8 cellular contexts compared by ENCODE assay signal in the genomic region with DNA sequence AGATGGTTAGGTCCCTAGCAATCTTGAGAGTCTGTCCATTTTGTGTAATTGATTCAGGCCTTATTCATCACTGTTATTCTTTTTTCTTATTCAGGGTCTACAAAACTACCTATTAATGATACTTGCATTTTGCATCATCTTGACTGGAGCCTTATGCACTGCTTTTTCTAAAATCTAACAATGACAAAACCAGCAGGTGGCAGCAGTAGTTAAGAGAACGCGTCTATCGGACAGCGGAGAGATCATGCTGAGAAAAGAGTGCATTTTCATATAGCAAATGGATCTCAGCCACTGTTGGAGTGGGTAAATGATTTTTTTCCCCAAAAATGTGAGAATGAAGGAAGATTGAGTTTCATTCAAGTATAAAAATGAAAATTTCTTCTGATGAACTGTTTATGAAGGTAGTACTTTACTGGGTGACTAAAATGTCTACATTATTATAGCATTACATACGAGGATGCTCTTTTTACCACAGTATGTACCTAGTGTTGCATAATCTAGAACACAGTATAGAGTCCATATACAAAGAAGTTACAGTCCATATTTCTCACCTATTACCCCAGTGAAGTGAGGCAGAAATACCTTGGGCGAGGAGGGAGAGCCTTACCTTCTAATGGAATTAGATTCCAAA. TPM values are rescaled to one million over a fixed set of nuclear protein-coding genes. Genes with fewer than 3 reads are reported as not detected.
DNase-seq lines count a peak whose midpoint lies in the region; ATAC-seq, FAIRE-seq and TF ChIP-seq lines count a peak whose summit lies in the region.

No MANE protein-coding gene starts in this region.

- H3K4me3 ChIP-seq in HAP-1 (no peak overlapping the region), SK-N-SH (ENCODE audit: low read depth in 2 of 2, low read length in 1 of 2) (no peak overlapping the region), bronchial epithelial cell (ENCODE audit: low read depth, low read length) (no peak overlapping the region), kidney epithelial cell (ENCODE audit: low read depth, low read length) (no peak overlapping the region)

- H4K20me1 ChIP-seq in SK-N-SH (ENCODE audit: insufficient read depth) = no peaks in the 10 kb centered on the region

- peak; percentile 87 for TF ChIP-seq RAD21 in SK-N-SH (IDR thresholded peaks at IDR 0.05; ENCODE audit: low read length)

- DNase-seq in Right ventricle myocardium inferior (ENCODE audit: missing footprints) (no peak), cardiac septum (ENCODE audit: low spot score) (no peak), HAP-1 (ENCODE audit: low spot score in 2 of 2) (peak; percentile 77), LHCN-M2 (ENCODE audit: low read depth) (peak; percentile 59), SK-N-SH (peak; percentile 48), bronchial epithelial cell (ENCODE audit: low read depth) (peak; percentile 59), kidney epithelial cell (ENCODE audit: low read depth) (peak; percentile 9)
- peak; percentile 44 for DNase-seq in stimulated activated CD4-positive, alpha-beta T cell treated with anti-CD3 and anti-CD28 coated beads, Interleukin-4, amount 100 ng/mL, for 24 hours

- no peak overlapping the region for H3K4me2 ChIP-seq in SK-N-SH

- H3K9me3 ChIP-seq in HAP-1 (no peaks in the 10 kb centered on the region), SK-N-SH (no peaks in the 10 kb centered on the region)

- no peaks in the 10 kb centered on the region for H3F3A ChIP-seq in SK-N-SH (replicated peaks; ENCODE audit: insufficient read depth)

- FAIRE-seq in bronchial epithelial cell (lab: Jason Lieb, UNC) = no peak

- no peak overlapping the region for H3K9ac ChIP-seq in SK-N-SH

- intact Hi-C loops in Right ventricle myocardium inferior (cut with DNase I) = loop anchor here (2.0 to 5.0 kb wide), 4 partner anchors 61 to 1194 kb away; no protein-coding TSS in a partner anchor
- intact Hi-C loops in cardiac septum (cut with DNase I) = loop anchor here (2.0 to 5.0 kb wide), 4 partner anchors 61 to 369 kb away; no protein-coding TSS in a partner anchor

- in situ Hi-C loops in HAP-1 (cut with MboI; ENCODE audit: low sequenced_read_pairs) = loop anchor here (25.0 kb wide), 2 partner anchors 959 to 1184 kb away; no protein-coding TSS in a partner anchor

- WGBS in SK-N-SH (ENCODE audit: low lambda C conversion rate) = 37% methylated on average over 6 of the region's 6 CpGs

- TF ChIP-seq CTCF in SK-N-SH (IDR thresholded peaks at IDR 0.05) (peak; percentile 79), bronchial epithelial cell (IDR thresholded peaks at IDR 0.05; ENCODE audit: insufficient read depth, low read length, severe bottlenecking) (peak; percentile 59), kidney epithelial cell (IDR thresholded peaks at IDR 0.05; ENCODE audit: insufficient read depth, low read length, poor library complexity, severe bottlenecking) (peak; percentile 70)

- CTCF ChIA-PET in SK-N-SH (lab: Yijun Ruan, JAX) = interaction anchor here (1.2 to 5.3 kb wide), 6 partner anchors 9 to 372 kb away, joined by 3 to 49 read pairs (median 12); no protein-coding TSS in a partner anchor

- POLR2A ChIA-PET in SK-N-SH (lab: Yijun Ruan, JAX) = no interaction called here

- H3K27me3 ChIP-seq in HAP-1 (ENCODE audit: low read depth) (0 out of 2 replicates have a peak, but pooled peaks cover 2% of the 10 kb centered on the region), SK-N-SH (ENCODE audit: insufficient read depth) (no peaks in the 10 kb centered on the region), bronchial epithelial cell (ENCODE audit: control insufficient read depth, insufficient read depth, low read length) (no peaks in the 10 kb centered on the region), kidney epithelial cell (ENCODE audit: control insufficient read depth, insufficient read depth, low read length) (no peaks in the 10 kb centered on the region)

- peak; percentile 64 for ATAC-seq in Right ventricle myocardium inferior

- TF ChIP-seq EP300 in SK-N-SH (IDR thresholded peaks at IDR 0.05; ENCODE audit: borderline replicate concordance in 1 of 2, low read depth in 1 of 2, low read length in 1 of 2) = no peak

- H3K27ac ChIP-seq in SK-N-SH (ENCODE audit: low read depth in 2 of 2, low read length in 1 of 2) = no peak overlapping the region

- H3K36me3 ChIP-seq in HAP-1 (replicated peaks) = no peaks in the 10 kb centered on the region
- H3K36me3 ChIP-seq in SK-N-SH (replicated peaks in 1 of 2; ENCODE audit: control insufficient read depth in 1 of 2, insufficient read depth in 2 of 2, low read length in 1 of 2) = no peaks in the 10 kb centered on the region
- H3K36me3 ChIP-seq in bronchial epithelial cell (ENCODE audit: control insufficient read depth, insufficient read depth, low read length) = no peaks in the 10 kb centered on the region
- no peaks in the 10 kb centered on the region for H3K36me3 ChIP-seq in kidney epithelial cell (ENCODE audit: control insufficient read depth, insufficient read depth, low read length)

- no peak overlapping the region for H2AFZ ChIP-seq in SK-N-SH (ENCODE audit: low read depth)

- no peaks in the 10 kb centered on the region for H3K9me2 ChIP-seq in SK-N-SH

- H3K4me1 ChIP-seq in HAP-1 (peaks cover 14% of the 10 kb centered on the region), SK-N-SH (ENCODE audit: control insufficient read depth in 1 of 2, insufficient read depth in 2 of 2, low read depth in 1 of 2, low read length in 1 of 2) (no peaks in the 10 kb centered on the region; a peak in 1 of 4 replicates)

- H3K79me2 ChIP-seq in SK-N-SH (ENCODE audit: insufficient read depth) = no peaks in the 10 kb centered on the region

TF ChIP-seq in SK-N-SH, 30 proteins besides CTCF, POLR2A, EP300 and RAD21:
- TF ChIP-seq, protein P1, sequence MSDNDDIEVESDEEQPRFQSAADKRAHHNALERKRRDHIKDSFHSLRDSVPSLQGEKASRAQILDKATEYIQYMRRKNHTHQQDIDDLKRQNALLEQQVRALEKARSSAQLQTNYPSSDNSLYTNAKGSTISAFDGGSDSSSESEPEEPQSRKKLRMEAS (IDR thresholded peaks at IDR 0.05; ENCODE audit: low read depth) = no peak
- TF ChIP-seq SMC3 (IDR thresholded peaks at IDR 0.05; ENCODE audit: low read depth, low read length) = peak; percentile 75

RNA-seq across cellular contexts. Expression of a gene that starts 43.2 kb away (rescaled TPM):
- total RNA-seq in Right ventricle myocardium inferior (12.6 TPM), cardiac septum (14.6 TPM), LHCN-M2 (2014; rRNA removed) (6.2 and 7.9 TPM in 2 replicates), bronchial epithelial cell (4.2 and 6.9 TPM in 2 replicates), kidney epithelial cell (8.4 and 12.2 TPM in 2 replicates)
- 1.7 TPM for polyA plus RNA-seq in LHCN-M2 (2012)
- not detected in 2 replicates for polyA plus RNA-seq in SK-N-SH (2012; rRNA removed)
- not detected in 2 replicates for polyA plus RNA-seq in SK-N-SH (2012; cell fraction: cytosol; rRNA removed)
- 0.12 TPM in 1 of 2 replicates, not detected in the other for polyA plus RNA-seq in SK-N-SH (2012; cell fraction: nucleus; rRNA removed)

Comparison
In these comparisons a context has a peak if more than half of its experiments do, and no peak if none do; other contexts are left out.
1. DNase-seq: peak in HAP-1 (2 of 2), LHCN-M2 (single experiment), SK-N-SH (single experiment), bronchial epithelial cell (single experiment), kidney epithelial cell (single experiment) and stimulated activated CD4-positive, alpha-beta T cell treated with anti-CD3 and anti-CD28 coated beads, Interleukin-4, amount 100 ng/mL, for 24 hours (single experiment); none in Right ventricle myocardium inferior (single experiment) and cardiac septum (single experiment).
2. Peak in every context shown above with its lines, with median percentiles within 50 percentile points of each other: CTCF ChIP-seq.